ENCODE assay signal across 1 cellular context in genomic region chr17:47896672-47897490, GRCh38.
TF ChIP-seq lines count a peak whose summit lies in the region.

No MANE protein-coding gene starts in this region.

TF ChIP-seq in HepG2, 621 proteins besides CTCF, POLR2A, EP300 and RAD21 (continued from another document and continues in another):
- TF ChIP-seq HOMEZ (CRISPR knock-in tag; IDR thresholded peaks at IDR 0.05; ENCODE audit: low read depth) (no peak), ATM (IDR thresholded peaks at IDR 0.05; ENCODE audit: borderline replicate concordance) (no peak), KMT2B (CRISPR knock-in tag; IDR thresholded peaks at IDR 0.05) (no peak), ZNF619 (CRISPR knock-in tag; IDR thresholded peaks at IDR 0.05) (no peak), SNAPC2 (CRISPR knock-in tag; IDR thresholded peaks at IDR 0.05) (no peak), CREB3 (CRISPR knock-in tag; IDR thresholded peaks at IDR 0.05) (no peak), DBP (CRISPR knock-in tag; IDR thresholded peaks at IDR 0.05; ENCODE audit: not compliant biosample characterization) (no peak), FOXM1 (CRISPR knock-in tag; IDR thresholded peaks at IDR 0.05) (0 out of 2 replicates have a peak, but pooled peaks have one; percentile 67), ZNF570 (CRISPR knock-in tag; IDR thresholded peaks at IDR 0.05; ENCODE audit: borderline replicate concordance) (no peak), ERF (CRISPR knock-in tag; IDR thresholded peaks at IDR 0.05) (peak; percentile 74; the same call in 1 of the 2 replicates), ZBTB38 (CRISPR knock-in tag; IDR thresholded peaks at IDR 0.05) (0 out of 2 replicates have a peak, but pooled peaks have one; percentile 82), PRDM15 (CRISPR knock-in tag; IDR thresholded peaks at IDR 0.05) (no peak), UBTF (CRISPR knock-in tag; IDR thresholded peaks at IDR 0.05) (peak; percentile 57; the same call in 1 of the 2 replicates), ZBTB40 (IDR thresholded peaks at IDR 0.05) (no peak), ZBTB40 (CRISPR knock-in tag; IDR thresholded peaks at IDR 0.05) (no peak; the same call in 1 of the 2 replicates), AGO2 (optimal IDR thresholded peaks at IDR 0.05; ENCODE audit: low read depth, low read length) (peak; percentile 50), HNF1B (CRISPR knock-in tag; IDR thresholded peaks at IDR 0.05) (no peak), ZNF674 (CRISPR knock-in tag; IDR thresholded peaks at IDR 0.05; ENCODE audit: low read depth) (no peak), PBX2 (CRISPR knock-in tag; IDR thresholded peaks at IDR 0.05) (no peak), HNRNPH1 (optimal IDR thresholded peaks at IDR 0.05; ENCODE audit: low read depth, low read length) (no peak), MXD3 (CRISPR knock-in tag; IDR thresholded peaks at IDR 0.05) (0 out of 2 replicates have a peak, but pooled peaks have one; percentile 5)
